Comparison of ENCODE assay signal across 12 cellular contexts in genomic region chr19:12868540-12869112, GRCh38. TPM values are rescaled to one million over a fixed set of nuclear protein-coding genes. Genes with fewer than 3 reads are reported as not detected.
DNase-seq lines count a peak whose midpoint lies in the region; ATAC-seq and TF ChIP-seq lines count a peak whose summit lies in the region.
"Had no signal": no experiment of that assay in that cellular context is flagged by ENCODE, and none has a peak within 500 bp of the region (broad histone marks: within the 10 kb centered on the region; RNA-seq: fewer than 3 reads in every experiment).

No MANE protein-coding gene starts in this region.

- peaks cover 5 to 7% of the 10 kb centered on the region in 2 donors for H3K9me3 ChIP-seq in neuronal stem cell (replicated peaks in 1 of 2; ENCODE audit: control insufficient read depth in 2 of 2, insufficient read depth in 1 of 2, low read depth in 1 of 2, low read length in 2 of 2)
- H3K9me3 ChIP-seq: BE2C had no signal

- H3K4me1 ChIP-seq in neuronal stem cell (ENCODE audit: control insufficient read depth in 2 of 2, insufficient read depth in 1 of 2, low read depth in 1 of 2, low read length in 2 of 2) = peaks cover 0 to 6% of the 10 kb centered on the region in 2 donors
- H3K4me1 ChIP-seq: BE2C had no signal

- peaks cover 4% of the 10 kb centered on the region for H3K79me1 ChIP-seq in neuronal stem cell (ENCODE audit: low read depth, low read length)

- H3K27ac ChIP-seq in RWPE1 = no peak overlapping the region
- no peak overlapping the region for H3K27ac ChIP-seq in neuronal stem cell (replicated peaks; ENCODE audit: low read length)
- H3K27ac ChIP-seq: SK-N-MC had no signal

- peaks cover 20% of the 10 kb centered on the region in 2 donors for H3K36me3 ChIP-seq in neuronal stem cell (replicated peaks in 1 of 2; ENCODE audit: control insufficient read depth in 2 of 2, insufficient read depth in 2 of 2, low read length in 2 of 2)

- H2AFZ ChIP-seq in neuronal stem cell (ENCODE audit: low read length) = no peak overlapping the region

- no peak overlapping the region for H2AK5ac ChIP-seq in neuronal stem cell (ENCODE audit: low read depth, low read length)

- H3K14ac ChIP-seq in neuronal stem cell (ENCODE audit: low read length) = no peak overlapping the region

- H3K18ac ChIP-seq in neuronal stem cell (ENCODE audit: low read length) = no peak overlapping the region

- no peak for ATAC-seq in activated CD4-positive, CD25-positive, alpha-beta regulatory T cell treated with anti-CD3 and anti-CD28 coated beads, Interleukin-2, amount 50 U/mL, for 24 hours

- H2BK12ac ChIP-seq in neuronal stem cell (ENCODE audit: low read length) = no peak overlapping the region

- peak overlapping the region; percentile 34 for H3K23ac ChIP-seq in neuronal stem cell (ENCODE audit: low read depth, low read length, poor library complexity)

- CTCF ChIA-PET in RWPE1 (lab: Yijun Ruan, JAX) = no interaction called here

- POLR2A ChIA-PET in RWPE1 (lab: Yijun Ruan, JAX; ENCODE audit: low non-redundant PET) = no interaction called here

- H3K4me2 ChIP-seq in neuronal stem cell (ENCODE audit: insufficient read depth, low read length, poor library complexity, severe bottlenecking) = no peak overlapping the region

- H3K4ac ChIP-seq in neuronal stem cell (ENCODE audit: low read length) = no peak overlapping the region

- peak; percentile 39 to 57 for DNase-seq in activated T-cell treated with anti-CD3 and anti-CD28 coated beads, Interleukin-2, amount 50 U/mL, for 48 hours
- no peak for DNase-seq in activated T-cell treated with anti-CD3 and anti-CD28 coated beads, Interleukin-2, amount 50 U/mL, for 1 hour
- DNase-seq in RWPE1 (ENCODE audit: low spot score) = peak; percentile 68
- DNase-seq in neuronal stem cell (ENCODE audit: low spot score) = no peak
- DNase-seq in SW 1271 (lab: John Stamatoyannopoulos, UW) = no peak
- DNase-seq: activated T-cell treated with anti-CD3 and anti-CD28 coated beads, Interleukin-2, amount 50 U/mL, for 24 hours; BE2C; central memory CD4-positive, alpha-beta T cell; NCI-H2107; small intestine had no signal

- H2BK5ac ChIP-seq in neuronal stem cell (ENCODE audit: low read length) = no peak overlapping the region

- H4K8ac ChIP-seq in neuronal stem cell (ENCODE audit: low read depth, low read length) = no peak overlapping the region

- no peak for TF ChIP-seq CTCF in RWPE1 (conservative IDR thresholded peaks at IDR 0.05; ENCODE audit: low read depth)

- no peak overlapping the region for H4K91ac ChIP-seq in neuronal stem cell (ENCODE audit: low read depth, low read length, poor library complexity)

- no peaks in the 10 kb centered on the region for H3K27me3 ChIP-seq in neuronal stem cell (ENCODE audit: control insufficient read depth in 3 of 3, insufficient read depth in 3 of 3, low read depth in 1 of 3, low read length in 3 of 3)
- H3K27me3 ChIP-seq: BE2C had no signal

- no peak overlapping the region for H3K9ac ChIP-seq in neuronal stem cell (ENCODE audit: low read depth, low read length, poor library complexity)

- peak overlapping the region in 1 of 2 donors; percentile 5 for H3K4me3 ChIP-seq in neuronal stem cell (ENCODE audit: low read length in 2 of 2)
- H3K4me3 ChIP-seq: SK-N-MC had no signal

- H2BK120ac ChIP-seq in neuronal stem cell (ENCODE audit: low read depth, low read length) = no peak overlapping the region

- no peak overlapping the region for H2BK15ac ChIP-seq in neuronal stem cell (ENCODE audit: low read length)

- WGBS in neuronal stem cell (ENCODE audit: extremely low coverage in 2 of 2, insufficient read length in 2 of 2, insufficient replicate concordance in 1 of 2), 2 donors = no CpG with 5 or more reads among the region's 10 CpGs

RNA-seq across cellular contexts. Expression of gene DNASE2, which starts 12.6 kb away (rescaled TPM):
- polyA plus RNA-seq in neuronal stem cell (2013, experiment 1 of 2) = 20.1 TPM
- 20.1 TPM for polyA plus RNA-seq in neuronal stem cell (2013, experiment 2 of 2)

RNA-seq across cellular contexts. Expression of gene KLF1, which starts 18.4 kb away (rescaled TPM):
- 0.13 TPM for polyA plus RNA-seq in neuronal stem cell (2013, experiment 1 of 2)
- polyA plus RNA-seq in neuronal stem cell (2013, experiment 2 of 2) = 0.10 TPM

RNA-seq across cellular contexts. Expression of gene GCDH, which starts 22.3 kb away (rescaled TPM):
- polyA plus RNA-seq in neuronal stem cell (2013, experiment 1 of 2) = 15.1 TPM
- 15.7 TPM for polyA plus RNA-seq in neuronal stem cell (2013, experiment 2 of 2)

RNA-seq across cellular contexts. Expression of gene MAST1, which starts 30.3 kb away (rescaled TPM):
- 11.7 TPM for polyA plus RNA-seq in neuronal stem cell (2013, experiment 1 of 2)
- 10.6 TPM for polyA plus RNA-seq in neuronal stem cell (2013, experiment 2 of 2)

RNA-seq across cellular contexts. Expression of gene RTBDN, which starts 34.2 kb away (rescaled TPM):
- polyA plus RNA-seq in neuronal stem cell (2013, experiment 1 of 2) = 0.24 TPM
- 0.19 TPM for polyA plus RNA-seq in neuronal stem cell (2013, experiment 2 of 2)

Comparison
In these comparisons a context has a peak if more than half of its experiments do, and no peak if none do; other contexts are left out.
1. DNase-seq: peak in activated T-cell treated with anti-CD3 and anti-CD28 coated beads, Interleukin-2, amount 50 U/mL, for 48 hours (2 of 2) and RWPE1 (single experiment); none in activated T-cell treated with anti-CD3 and anti-CD28 coated beads, Interleukin-2, amount 50 U/mL, for 1 hour (single experiment), neuronal stem cell (single experiment) and SW 1271 (0 of 2).